In genomic region chr13:98885605-98886004, GRCh38 we compare ENCODE assay signal across 29 cellular contexts.
"Had no signal": no experiment of that assay in that cellular context is flagged by ENCODE, and none has a peak within 500 bp of the region (broad histone marks: within the 10 kb centered on the region; RNA-seq: fewer than 3 reads in every experiment).

No MANE protein-coding gene starts in this region.

- H3K27me3 ChIP-seq: adrenal gland, ascending aorta, cardiac muscle cell had no signal

- H3K4me1 ChIP-seq: adrenal gland, ascending aorta had no signal

- H3K9me3 ChIP-seq: adrenal gland, ascending aorta had no signal

- H3K27ac ChIP-seq: adrenal gland, ascending aorta, cardiac muscle cell, VCaP had no signal

- DNase-seq: activated B cell treated with CpG ODN at 0.5 μM for 24 hours; activated CD4-positive, alpha-beta memory T cell treated with anti-CD3 and anti-CD28 coated beads for 36 hours; activated CD4-positive, alpha-beta T cell treated with anti-CD3 and anti-CD28 coated beads for 4 hours; activated CD4-positive, alpha-beta T cell treated with anti-CD3 and anti-CD28 coated beads, Interleukin-2, amount 10 ng/mL, durations not matched to agents 24 days and 14 days; activated CD4-positive, alpha-beta T cell treated with anti-CD3 and anti-CD28 coated beads, Interleukin-2, amount 50 U/mL, for 1 hour; activated CD4-positive, alpha-beta T cell treated with anti-CD3 and anti-CD28 coated beads, Interleukin-2, amount 50 U/mL, for 4 hours; activated CD4-positive, CD25-positive, alpha-beta regulatory T cell treated with anti-CD3 and anti-CD28 coated beads, Interleukin-2, amount 50 U/mL, for 72 hours; activated CD8-positive, alpha-beta memory T cell treated with anti-CD3 and anti-CD28 coated beads, Interleukin-2, amount 50 U/mL, for 4 hours; activated CD8-positive, alpha-beta T cell treated with anti-CD3 and anti-CD28 coated beads for 36 hours; activated effector memory CD4-positive, alpha-beta T cell treated with anti-CD3 and anti-CD28 coated beads, Interleukin-2, amount 50 U/mL, for 16 hours; activated gamma-delta T cell treated with Interleukin-2 at 50 U/mL for 16 hours; activated naive CD4-positive, alpha-beta T cell; activated naive CD4-positive, alpha-beta T cell treated with anti-CD3 and anti-CD28 coated beads for 36 hours; activated naive CD4-positive, alpha-beta T cell treated with anti-CD3 and anti-CD28 coated beads, Interleukin-2, amount 50 U/mL, for 16 hours; activated naive CD8-positive, alpha-beta T cell treated with anti-CD3 and anti-CD28 coated beads for 36 hours; activated T-cell treated with anti-CD3 and anti-CD28 coated beads for 4 hours; activated T-cell treated with anti-CD3 and anti-CD28 coated beads, Interleukin-2, amount 50 U/mL, for 1 hour; activated T-cell treated with anti-CD3 and anti-CD28 coated beads, Interleukin-2, amount 50 U/mL, for 4 hours; activated T-cell treated with anti-CD3 and anti-CD28 coated beads, Interleukin-2, amount 50 U/mL, for 72 hours; adrenal gland; amniotic stem cell; caudate nucleus; cerebellar nuclear complex; T-helper 1 cell; T-helper 2 cell; T-helper 9 cell had no signal

- H3K4me3 ChIP-seq: adrenal gland, ascending aorta, cardiac muscle cell had no signal
